Comparison of ENCODE assay signal across 16 cellular contexts in the genomic region with DNA sequence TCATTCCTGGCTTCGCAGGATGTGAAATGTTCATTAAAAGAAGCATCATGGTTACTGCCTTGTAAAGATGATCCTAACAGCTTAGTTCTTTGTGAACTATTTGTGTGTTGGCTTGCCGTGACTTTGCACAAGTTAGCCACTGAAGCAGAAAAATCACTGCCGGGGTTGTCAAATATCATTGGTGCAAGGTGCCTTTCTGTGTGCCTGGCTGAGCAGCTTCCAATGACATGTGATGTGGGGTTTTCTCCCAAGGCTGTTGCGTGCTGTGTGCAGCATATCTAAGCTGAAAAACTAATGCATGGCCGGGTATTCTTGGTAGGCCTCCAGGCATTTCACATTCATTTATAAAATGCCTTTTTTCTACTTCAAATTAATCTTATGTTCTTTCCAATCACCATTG.
"Had no signal": no experiment of that assay in that cellular context is flagged by ENCODE, and none has a peak within 500 bp of the region (broad histone marks: within the 10 kb centered on the region; RNA-seq: fewer than 3 reads in every experiment).

No MANE protein-coding gene starts in this region.

- H3K9me3 Mint-ChIP-seq: activated CD4-positive, alpha-beta memory T cell treated with anti-CD3 and anti-CD28 coated beads for 36 hours; endodermal cell; stimulated activated naive B cell treated with anti-CD40 and anti-IgM and Interleukin-4, amounts not matched to agents 10 μg/mL and 1 μg/mL and 100 μg/mL, for 72 hours had no signal

- H3K4me3 Mint-ChIP-seq: activated CD4-positive, alpha-beta memory T cell treated with anti-CD3 and anti-CD28 coated beads for 36 hours; activated T-cell treated with anti-CD3 and anti-CD28 coated beads, Interleukin-2, amount 50 U/mL, for 24 hours; endodermal cell; stimulated activated naive B cell treated with anti-CD40 and anti-IgM and Interleukin-4, amounts not matched to agents 10 μg/mL and 1 μg/mL and 100 μg/mL, for 72 hours had no signal

- DNase-seq: activated CD4-positive, alpha-beta memory T cell treated with anti-CD3 and anti-CD28 coated beads for 36 hours; activated effector memory CD4-positive, alpha-beta T cell treated with Interleukin-2 at 50 U/mL for 16 hours; activated naive CD4-positive, alpha-beta T cell treated with anti-CD3 and anti-CD28 coated beads, Interleukin-2, amount 50 U/mL, for 16 hours; activated T-cell treated with anti-CD3 and anti-CD28 coated beads, Interleukin-2, amount 50 U/mL, for 24 hours; adrenal gland; endodermal cell; erythroblast; hippocampal formation; kidney; mesendoderm; psoas muscle; stimulated activated CD4-positive, alpha-beta T cell treated with anti-CD3 and anti-CD28 coated beads, Interleukin-4, amount 100 ng/mL, for 1 hour; stimulated activated naive B cell treated with anti-CD40 and anti-IgM and Interleukin-4, amounts not matched to agents 10 μg/mL and 1 μg/mL and 100 μg/mL, for 72 hours; T-helper 1 cell; T1000; thyroid gland had no signal

- H3K36me3 Mint-ChIP-seq: activated CD4-positive, alpha-beta memory T cell treated with anti-CD3 and anti-CD28 coated beads for 36 hours; stimulated activated naive B cell treated with anti-CD40 and anti-IgM and Interleukin-4, amounts not matched to agents 10 μg/mL and 1 μg/mL and 100 μg/mL, for 72 hours had no signal

- H3K27ac Mint-ChIP-seq: activated CD4-positive, alpha-beta memory T cell treated with anti-CD3 and anti-CD28 coated beads for 36 hours; activated T-cell treated with anti-CD3 and anti-CD28 coated beads, Interleukin-2, amount 50 U/mL, for 24 hours; stimulated activated naive B cell treated with anti-CD40 and anti-IgM and Interleukin-4, amounts not matched to agents 10 μg/mL and 1 μg/mL and 100 μg/mL, for 72 hours had no signal

- ATAC-seq: psoas muscle; stimulated activated naive B cell treated with anti-CD40 and anti-IgM and Interleukin-4, amounts not matched to agents 10 μg/mL and 1 μg/mL and 100 μg/mL, for 72 hours had no signal

- H3K27me3 Mint-ChIP-seq: activated CD4-positive, alpha-beta memory T cell treated with anti-CD3 and anti-CD28 coated beads for 36 hours; activated T-cell treated with anti-CD3 and anti-CD28 coated beads, Interleukin-2, amount 50 U/mL, for 24 hours; stimulated activated naive B cell treated with anti-CD40 and anti-IgM and Interleukin-4, amounts not matched to agents 10 μg/mL and 1 μg/mL and 100 μg/mL, for 72 hours had no signal
